ENCODE assay signal across 9 cellular contexts in the genomic region with DNA sequence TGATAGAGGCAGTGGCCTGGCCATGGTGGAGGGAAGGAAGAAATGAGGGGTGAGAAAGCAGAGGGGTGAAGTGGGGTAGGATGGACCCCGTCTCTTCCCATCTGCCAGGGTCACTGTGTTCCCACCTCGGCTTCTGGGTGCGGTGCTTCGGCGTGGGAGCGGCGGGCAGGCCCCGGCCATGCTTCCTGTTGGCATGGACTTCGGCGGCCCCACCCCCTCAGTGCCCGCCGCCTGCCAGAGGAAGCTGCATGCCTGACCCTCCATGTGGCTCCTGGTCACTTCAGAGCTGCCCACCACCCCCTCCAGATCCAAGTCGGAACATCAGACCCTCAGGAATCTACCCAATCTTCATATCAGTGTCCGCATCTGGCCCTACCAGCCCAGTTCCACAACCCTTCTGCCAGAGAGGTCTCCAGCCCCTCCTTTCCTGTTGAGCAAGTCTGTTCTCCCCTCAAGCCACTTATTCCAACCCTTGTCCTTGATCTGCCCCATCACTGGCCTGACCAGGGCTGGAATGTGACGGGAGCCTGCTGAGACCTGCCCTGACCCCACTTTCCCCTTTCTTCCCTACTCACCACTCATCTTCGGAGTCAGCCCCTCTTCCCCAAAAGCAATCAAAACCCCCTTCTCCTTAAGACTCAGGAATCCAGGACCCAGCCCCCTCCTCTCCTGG. TPM values are rescaled to one million over a fixed set of nuclear protein-coding genes. Genes with fewer than 3 reads are reported as not detected.
A peak's percentile ranks its signal among the peaks of the same experiment; 100 is the strongest.
DNase-seq lines count a peak whose midpoint lies in the region; ATAC-seq, FAIRE-seq and TF ChIP-seq lines count a peak whose summit lies in the region.
"Had no signal": no experiment of that assay in that cellular context is flagged by ENCODE, and none has a peak within 500 bp of the region (broad histone marks: within the 10 kb centered on the region; RNA-seq: fewer than 3 reads in every experiment).

No MANE protein-coding gene starts in this region.

- H3K27me3 ChIP-seq in RWPE2 (ENCODE audit: insufficient read depth, poor library complexity, severe bottlenecking) = no peaks in the 10 kb centered on the region
- H3K27me3 ChIP-seq in tibial nerve = peaks cover 0 to 13% of the 10 kb centered on the region in 2 donors
- H3K27me3 ChIP-seq in gastroesophageal sphincter = peaks cover 75% of the 10 kb centered on the region

- H3K9me3 Mint-ChIP-seq in activated T-cell treated with anti-CD3 and anti-CD28 coated beads, Interleukin-2, amount 50 U/mL, for 72 hours = peaks cover 0 to 3% of the 10 kb centered on the region in 2 donors

- no peak for ATAC-seq in activated T-cell treated with anti-CD3 and anti-CD28 coated beads, Interleukin-2, amount 50 U/mL, for 72 hours (replicated peaks in 1 of 2)
- peak; percentile 8; the same call in 1 of the 3 replicates for ATAC-seq in RWPE2 (ENCODE audit: low read depth)
- peak; percentile 31 for ATAC-seq in left ventricle myocardium superior
- ATAC-seq in gastroesophageal sphincter = no peak

- H3K4me1 ChIP-seq in RWPE2 (ENCODE audit: insufficient read depth, poor library complexity, severe bottlenecking) = peaks cover 45% of the 10 kb centered on the region
- H3K4me1 ChIP-seq in tibial nerve = peaks cover 0 to 45% (median 29%) of the 10 kb centered on the region in 4 donors
- peaks cover 0 to 35% (median 17%) of the 10 kb centered on the region in 3 donors for H3K4me1 ChIP-seq in gastroesophageal sphincter

- H3K4me1 Mint-ChIP-seq in activated T-cell treated with anti-CD3 and anti-CD28 coated beads, Interleukin-2, amount 50 U/mL, for 72 hours (ENCODE audit: low read depth) = peaks cover 84% of the 10 kb centered on the region

- peaks cover 20 to 25% of the 10 kb centered on the region in 2 donors for H3K36me3 Mint-ChIP-seq in activated T-cell treated with anti-CD3 and anti-CD28 coated beads, Interleukin-2, amount 50 U/mL, for 72 hours (ENCODE audit: insufficient read depth in 2 of 2)

- no peak for TF ChIP-seq POLR2A in tibial nerve (IDR thresholded peaks at IDR 0.05)
- TF ChIP-seq POLR2A in gastroesophageal sphincter (IDR thresholded peaks at IDR 0.05) = no peak
- TF ChIP-seq POLR2A in GM12892 (IDR thresholded peaks at IDR 0.05; ENCODE audit: low read depth, low read length) = no peak

- H3K4me3 Mint-ChIP-seq in activated T-cell treated with anti-CD3 and anti-CD28 coated beads, Interleukin-2, amount 50 U/mL, for 72 hours = peak overlapping the region; percentile 74 to 94

- FAIRE-seq in GM12892 (lab: Jason Lieb, UNC) = no peak
- FAIRE-seq: TTC549 had no signal

- WGBS in tibial nerve, 2 donors = 50 to 57% methylated on average over 16 of the region's 16 CpGs
- 54 to 89% methylated on average over 3 to 9 of the region's 16 CpGs for WGBS in gastroesophageal sphincter (ENCODE audit: low coverage in 1 of 2), 2 donors

- H3K36me3 ChIP-seq in RWPE2 (ENCODE audit: low read depth) (peaks cover 19% of the 10 kb centered on the region), tibial nerve (no peaks in the 10 kb centered on the region), gastroesophageal sphincter (no peaks in the 10 kb centered on the region)

- H3K4me3 ChIP-seq in RWPE2 (ENCODE audit: severe bottlenecking) (peak overlapping the region; percentile 32), tibial nerve (peak overlapping the region in 2 of 4 donors; percentile 29 to 32), gastroesophageal sphincter (no peak overlapping the region)

- TF ChIP-seq EP300 in tibial nerve (IDR thresholded peaks at IDR 0.05) = no peak
- TF ChIP-seq EP300 in gastroesophageal sphincter (IDR thresholded peaks at IDR 0.05) = no peak

- H3K9me3 ChIP-seq in RWPE2 (ENCODE audit: severe bottlenecking) (no peaks in the 10 kb centered on the region), tibial nerve (no peaks in the 10 kb centered on the region), gastroesophageal sphincter (no peaks in the 10 kb centered on the region)

- TF ChIP-seq CTCF in RWPE2 (IDR thresholded peaks at IDR 0.05; ENCODE audit: poor library complexity, severe bottlenecking) = no peak
- no peak for TF ChIP-seq CTCF in tibial nerve (IDR thresholded peaks at IDR 0.05)
- no peak for TF ChIP-seq CTCF in gastroesophageal sphincter (IDR thresholded peaks at IDR 0.05)

- H3K27me3 Mint-ChIP-seq in activated T-cell treated with anti-CD3 and anti-CD28 coated beads, Interleukin-2, amount 50 U/mL, for 72 hours (ENCODE audit: low read depth) = no peaks in the 10 kb centered on the region

- H3K27ac Mint-ChIP-seq in activated T-cell treated with anti-CD3 and anti-CD28 coated beads, Interleukin-2, amount 50 U/mL, for 72 hours = peak overlapping the region; percentile 72

- no peak for DNase-seq in activated T-cell treated with anti-CD3 and anti-CD28 coated beads, Interleukin-2, amount 50 U/mL, for 72 hours
- DNase-seq in activated T-cell treated with anti-CD3 and anti-CD28 coated beads for 4 hours (no peak), RWPE2 (ENCODE audit: low spot score) (no peak), left ventricle myocardium superior (peak; percentile 53), tibial nerve (ENCODE audit: low spot score in 2 of 2) (no peak), GM12892 (ENCODE audit: insufficient read length) (no peak), mucosa of gallbladder (ENCODE audit: low spot score) (no peak)

- intact Hi-C loops in left ventricle myocardium superior (cut with micrococcal nuclease) = no loop called here

- H3K27ac ChIP-seq in RWPE2 (ENCODE audit: poor library complexity, severe bottlenecking) (peak overlapping the region; percentile 77), tibial nerve (peak overlapping the region in 3 of 4 donors; percentile 59 to 78 (median 60)), gastroesophageal sphincter (peak overlapping the region in 2 of 4 donors; percentile 24 to 53)

RNA-seq across cellular contexts. Expression of a gene that starts 1.5 kb away (rescaled TPM):
- 100 to 1,000 TPM in 1 of 2 donors, 10 to 100 TPM in 1; 91.6 to 118 TPM for total RNA-seq in activated T-cell treated with anti-CD3 and anti-CD28 coated beads, Interleukin-2, amount 50 U/mL, for 72 hours
- 0.50 TPM for total RNA-seq in left ventricle myocardium superior
- 10 to 100 TPM in 1 of 4 donors, 1 to 10 TPM in 3; 4.6 to 18.3 (median 6.8) TPM for total RNA-seq in tibial nerve
- total RNA-seq in gastroesophageal sphincter = 1 to 10 TPM; 1.8 to 7.1 (median 3.4) TPM
- 41.1 TPM for polyA plus RNA-seq in GM12892 (2012; ENCODE audit: missing spikeins)
- total RNA-seq in mucosa of gallbladder = 10.5 TPM

RNA-seq across cellular contexts. Expression of a gene that starts 23.0 kb away (rescaled TPM):
- 1 to 10 TPM in 1 of 2 donors, under 1 TPM in 1; 0.21 to 1.1 TPM for total RNA-seq in activated T-cell treated with anti-CD3 and anti-CD28 coated beads, Interleukin-2, amount 50 U/mL, for 72 hours
- total RNA-seq in left ventricle myocardium superior (0.89 TPM), tibial nerve (1 to 10 TPM in 1 of 4 donors, under 1 TPM in 3; 0.39 to 2.1 (median 0.53) TPM), gastroesophageal sphincter (1 to 10 TPM; 3.1 to 9.8 (median 5.2) TPM), mucosa of gallbladder (1.6 TPM)
- polyA plus RNA-seq in GM12892 (2012; ENCODE audit: missing spikeins) = not detected

RNA-seq across cellular contexts. Expression of a gene that starts 24.5 kb away (rescaled TPM):
- 10 to 100 TPM; 85.3 to 96.4 TPM for total RNA-seq in activated T-cell treated with anti-CD3 and anti-CD28 coated beads, Interleukin-2, amount 50 U/mL, for 72 hours
- total RNA-seq in left ventricle myocardium superior = 17.9 TPM
- total RNA-seq in tibial nerve = 10 to 100 TPM; 14.6 to 49.8 (median 28.0) TPM
- 10 to 100 TPM in 3 of 4 donors, 1 to 10 TPM in 1; 8.9 to 25.9 (median 17.9) TPM for total RNA-seq in gastroesophageal sphincter
- polyA plus RNA-seq in GM12892 (2012; ENCODE audit: missing spikeins) = 21.9 TPM
- total RNA-seq in mucosa of gallbladder = 71.4 TPM

RNA-seq across cellular contexts. Expression of a gene that starts 47.8 kb away (rescaled TPM):
- 1 to 10 TPM; 6.9 to 7.3 TPM for total RNA-seq in activated T-cell treated with anti-CD3 and anti-CD28 coated beads, Interleukin-2, amount 50 U/mL, for 72 hours
- total RNA-seq in left ventricle myocardium superior (11.0 TPM), tibial nerve (10 to 100 TPM in 2 of 4 donors, 1 to 10 TPM in 2; 4.2 to 12.3 (median 10.4) TPM), gastroesophageal sphincter (10 to 100 TPM in 3 of 4 donors, 1 to 10 TPM in 1; 9.6 to 11.4 (median 10.5) TPM), mucosa of gallbladder (10.3 TPM)
- 8.4 TPM for polyA plus RNA-seq in GM12892 (2012; ENCODE audit: missing spikeins)

Comparison
In these comparisons a context has a peak if more than half of its experiments do, and no peak if none do; other contexts are left out.
1. ATAC-seq: peak in RWPE2 (single experiment) and left ventricle myocardium superior (single experiment); none in activated T-cell treated with anti-CD3 and anti-CD28 coated beads, Interleukin-2, amount 50 U/mL, for 72 hours (0 of 2) and gastroesophageal sphincter (single experiment).